In the genomic region with DNA sequence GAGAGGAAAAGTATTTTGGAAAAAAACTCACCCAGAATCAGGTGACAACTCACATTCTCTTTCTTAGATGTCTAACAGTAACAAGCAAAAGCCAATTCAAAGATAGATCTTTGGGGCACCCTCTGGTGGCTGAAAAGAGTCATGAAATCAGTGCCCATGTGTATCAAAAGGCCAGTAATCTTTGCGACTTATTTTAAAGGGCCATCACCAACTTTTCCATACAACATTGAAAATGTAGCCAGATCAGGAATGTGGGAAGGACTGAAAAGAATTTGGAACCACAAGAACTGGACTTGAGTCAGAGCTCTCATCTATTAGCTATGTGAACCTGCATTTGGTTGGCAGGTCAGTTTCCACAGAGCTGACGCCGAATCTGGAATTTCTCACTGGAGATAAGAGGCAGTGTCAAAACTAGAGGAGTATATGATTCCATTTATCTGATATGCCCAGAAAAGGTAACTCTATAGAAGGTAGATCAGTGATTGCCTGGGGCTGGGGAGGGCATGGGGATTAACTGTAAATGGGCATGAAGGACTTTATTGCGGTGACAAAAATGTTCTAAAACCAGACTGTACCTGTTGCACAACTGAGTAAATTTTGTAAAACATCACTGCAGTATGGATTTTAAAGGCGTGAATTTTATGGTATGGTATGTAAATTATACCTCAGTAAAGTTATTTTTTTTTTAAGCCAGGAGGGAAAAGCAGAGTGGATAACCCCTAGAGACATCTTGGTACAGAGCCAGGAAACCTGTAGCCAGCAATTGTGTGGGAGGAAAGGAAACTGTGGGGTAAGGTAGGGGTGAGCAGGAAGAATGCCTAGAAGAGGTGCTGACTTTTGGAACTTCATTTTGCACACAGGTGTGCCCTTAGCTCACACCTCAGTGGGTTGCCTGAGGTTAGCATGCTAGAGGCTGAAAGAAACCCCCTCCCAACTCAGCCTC, we compare ENCODE assay signal across 8 cellular contexts.
DNase-seq lines count a peak whose midpoint lies in the region; ATAC-seq and TF ChIP-seq lines count a peak whose summit lies in the region.

No MANE protein-coding gene starts in this region.

- H3K27ac ChIP-seq in Karpas-422 (ENCODE audit: low read length) (no peak overlapping the region), ovary (no peak overlapping the region), vagina (no peak overlapping the region)

- no peaks in the 10 kb centered on the region for H3K4me1 ChIP-seq in Karpas-422 (ENCODE audit: low read length)
- peaks cover 2% of the 10 kb centered on the region for H3K4me1 ChIP-seq in ovary (ENCODE audit: insufficient read depth)
- peaks cover 6% of the 10 kb centered on the region for H3K4me1 ChIP-seq in vagina

- H3K9me2 ChIP-seq in Karpas-422 (replicated peaks; ENCODE audit: insufficient read depth, low read length), result no peaks in the 10 kb centered on the region

- no peaks in the 10 kb centered on the region for H3K36me3 Mint-ChIP-seq in activated T-helper 2 cell treated with anti-CD3 and anti-CD28 coated beads, Interferon-gamma antibody, Interleukin-2, Interleukin-4, amounts not matched to agents 10 μg/mL and 5 μg/mL and 100 μg/mL, durations not matched to agents 14 hours and 24 hours and 36 hours (ENCODE audit: low read depth)

- peak; percentile 82 for ATAC-seq in GM21528 (IDR thresholded peaks at IDR 0.05; ENCODE audit: low FRiP score, unreplicated experiment)

- H3K4me2 ChIP-seq in Karpas-422 (ENCODE audit: low read depth, low read length, poor library complexity, severe bottlenecking), result no peak overlapping the region

- TF ChIP-seq POLR2A in ovary (IDR thresholded peaks at IDR 0.05) (no peak), vagina (IDR thresholded peaks at IDR 0.05) (no peak)

- no peak overlapping the region for H3K9ac ChIP-seq in Karpas-422 (ENCODE audit: low read length)

- 40 to 67% (median 62%) methylated on average over 5 of the region's 5 CpGs for WGBS in ovary, 3 donors

- H3K27me3 ChIP-seq in Karpas-422 (ENCODE audit: low read length) (no peaks in the 10 kb centered on the region), ovary (no peaks in the 10 kb centered on the region), vagina (no peaks in the 10 kb centered on the region)

- no peaks in the 10 kb centered on the region for H3K9me3 Mint-ChIP-seq in activated T-helper 2 cell treated with anti-CD3 and anti-CD28 coated beads, Interferon-gamma antibody, Interleukin-2, Interleukin-4, amounts not matched to agents 10 μg/mL and 5 μg/mL and 100 μg/mL, durations not matched to agents 14 hours and 24 hours and 36 hours

- DNase-seq in DMS53 treated with DMSO at 0.1 percent for 48 hours (lab: John Stamatoyannopoulos, UW; ENCODE audit: unreplicated experiment), result peak; percentile 33
- DNase-seq in Karpas-422, result peak; percentile 83
- peak; percentile 73 for DNase-seq in RKO (ENCODE audit: low spot score)
- DNase-seq in activated T-helper 2 cell treated with anti-CD3 and anti-CD28 coated beads, Interferon-gamma antibody, Interleukin-2, Interleukin-4, amounts not matched to agents 10 μg/mL and 5 μg/mL and 100 μg/mL, durations not matched to agents 14 hours and 24 hours and 36 hours (ENCODE audit: low spot score), result peak; percentile 56
- DNase-seq in fibroblast of villous mesenchyme (ENCODE audit: low read depth), result peak; percentile 75
- peak; percentile 44 to 68 (median 54) for DNase-seq in ovary
- DNase-seq in vagina (ENCODE audit: extremely low spot score in 2 of 2), result no peak

- H3K4me1 Mint-ChIP-seq in activated T-helper 2 cell treated with anti-CD3 and anti-CD28 coated beads, Interferon-gamma antibody, Interleukin-2, Interleukin-4, amounts not matched to agents 10 μg/mL and 5 μg/mL and 100 μg/mL, durations not matched to agents 14 hours and 24 hours and 36 hours (ENCODE audit: low read depth), result peaks cover 12% of the 10 kb centered on the region

- H3K9me3 ChIP-seq in Karpas-422 (ENCODE audit: low read length) (no peaks in the 10 kb centered on the region), ovary (no peaks in the 10 kb centered on the region), vagina (no peaks in the 10 kb centered on the region)

- no peak overlapping the region for H3K27ac Mint-ChIP-seq in activated T-helper 2 cell treated with anti-CD3 and anti-CD28 coated beads, Interferon-gamma antibody, Interleukin-2, Interleukin-4, amounts not matched to agents 10 μg/mL and 5 μg/mL and 100 μg/mL, durations not matched to agents 14 hours and 24 hours and 36 hours

- no peaks in the 10 kb centered on the region for H3K36me3 ChIP-seq in Karpas-422 (ENCODE audit: insufficient read depth, low read length)
- H3K36me3 ChIP-seq in ovary, result no peaks in the 10 kb centered on the region
- H3K36me3 ChIP-seq in vagina, result no peaks in the 10 kb centered on the region

- no peak overlapping the region for H3K4me3 Mint-ChIP-seq in activated T-helper 2 cell treated with anti-CD3 and anti-CD28 coated beads, Interferon-gamma antibody, Interleukin-2, Interleukin-4, amounts not matched to agents 10 μg/mL and 5 μg/mL and 100 μg/mL, durations not matched to agents 14 hours and 24 hours and 36 hours (ENCODE audit: low read depth)

- intact Hi-C loops in activated T-helper 2 cell treated with anti-CD3 and anti-CD28 coated beads, Interferon-gamma antibody, Interleukin-2, Interleukin-4, amounts not matched to agents 10 μg/mL and 5 μg/mL and 100 μg/mL, durations not matched to agents 14 hours and 24 hours and 36 hours (cut with micrococcal nuclease), result loop anchor here (1.0 to 5.0 kb wide), 5 partner anchors 67 to 494 kb away; partner anchors contain the start of gene CEP85L
- intact Hi-C loops in ovary (cut with DNase I), result loop anchor here in 2 of 4 donors (10.0 kb wide), 2 partner anchors 122 to 492 kb away; partner anchors contain the start of gene CEP85L (in 1 of the 2)
- intact Hi-C loops in vagina (cut with DNase I), result no loop called here

- peak; percentile 80 for TF ChIP-seq CTCF in fibroblast of villous mesenchyme (IDR thresholded peaks at IDR 0.05; ENCODE audit: insufficient read depth, low read depth, low read length)
- TF ChIP-seq CTCF in ovary (IDR thresholded peaks at IDR 0.05), result peak in 2 of 3 donors; percentile 61 to 67
- TF ChIP-seq CTCF in vagina (IDR thresholded peaks at IDR 0.05), result peak; percentile 35 to 65 (median 38)

- H2AFZ ChIP-seq in Karpas-422 (ENCODE audit: low read length), result no peak overlapping the region

- no peak for TF ChIP-seq EP300 in ovary (IDR thresholded peaks at IDR 0.05)

- H3K27me3 Mint-ChIP-seq in activated T-helper 2 cell treated with anti-CD3 and anti-CD28 coated beads, Interferon-gamma antibody, Interleukin-2, Interleukin-4, amounts not matched to agents 10 μg/mL and 5 μg/mL and 100 μg/mL, durations not matched to agents 14 hours and 24 hours and 36 hours (ENCODE audit: low read depth), result peaks cover 2% of the 10 kb centered on the region

- H3K79me2 ChIP-seq in Karpas-422 (ENCODE audit: low read length), result no peaks in the 10 kb centered on the region

- H4K20me1 ChIP-seq in Karpas-422 (ENCODE audit: insufficient read depth, low read depth, low read length), result no peaks in the 10 kb centered on the region

- no peak overlapping the region for H3K4me3 ChIP-seq in Karpas-422 (ENCODE audit: low read length)
- no peak overlapping the region for H3K4me3 ChIP-seq in fibroblast of villous mesenchyme (ENCODE audit: low read depth, low read length)
- H3K4me3 ChIP-seq in ovary, result no peak overlapping the region
- H3K4me3 ChIP-seq in vagina, result no peak overlapping the region

Comparison
In these comparisons a context has a peak if more than half of its experiments do, and no peak if none do; other contexts are left out.
1. DNase-seq: peak in DMS53 treated with DMSO at 0.1 percent for 48 hours (single experiment), Karpas-422 (single experiment), RKO (single experiment), activated T-helper 2 cell treated with anti-CD3 and anti-CD28 coated beads, Interferon-gamma antibody, Interleukin-2, Interleukin-4, amounts not matched to agents 10 μg/mL and 5 μg/mL and 100 μg/mL, durations not matched to agents 14 hours and 24 hours and 36 hours (single experiment), fibroblast of villous mesenchyme (single experiment) and ovary (5 of 5); none in vagina (0 of 2).
2. Peak in every context shown above with its lines, with median percentiles within 50 percentile points of each other: CTCF ChIP-seq.